In the genomic region with DNA sequence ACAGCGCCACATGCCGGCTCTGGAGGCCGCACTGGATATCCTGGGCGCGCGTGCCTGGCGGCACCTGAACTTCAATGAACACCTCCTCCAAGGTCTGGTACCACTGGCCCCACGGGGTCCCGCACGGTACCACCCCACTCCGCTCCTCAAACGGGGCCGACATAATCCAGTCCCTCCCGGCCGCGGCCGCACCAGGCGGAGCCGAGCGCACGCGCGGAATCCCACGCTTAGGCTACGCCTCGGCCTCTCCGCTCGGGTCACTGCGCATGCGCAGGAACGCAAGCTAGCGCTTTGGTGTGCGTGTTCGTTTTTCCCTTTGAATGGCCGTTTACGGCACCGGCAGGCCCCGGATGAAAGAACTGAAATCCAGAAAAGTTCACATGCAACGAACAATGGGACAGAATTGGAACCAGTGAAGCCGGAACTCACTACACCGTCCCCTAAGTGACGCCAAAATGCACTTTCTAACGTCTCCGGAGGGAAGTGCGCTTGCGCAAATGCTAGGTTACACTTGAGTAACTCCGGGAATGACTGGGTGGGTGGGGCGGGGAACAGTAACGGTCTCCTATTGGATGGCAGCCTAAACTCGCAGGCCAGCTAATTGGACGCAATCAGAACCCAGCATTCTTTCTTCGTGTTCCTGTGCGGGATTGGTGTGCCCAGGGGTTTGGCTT, we compare ENCODE assay signal across 1 cellular context.
TF ChIP-seq lines count a peak whose summit lies in the region.

Gene NUDCD2, minus strand, starts transcription at position 215 of the 674 bp plus-strand sequence. Its CDS starts 52 bp downstream, at position 163.

TF ChIP-seq in HCT116, 20 proteins besides CTCF, POLR2A, EP300 and RAD21 (continued from another document):
- TF ChIP-seq, protein P1, sequence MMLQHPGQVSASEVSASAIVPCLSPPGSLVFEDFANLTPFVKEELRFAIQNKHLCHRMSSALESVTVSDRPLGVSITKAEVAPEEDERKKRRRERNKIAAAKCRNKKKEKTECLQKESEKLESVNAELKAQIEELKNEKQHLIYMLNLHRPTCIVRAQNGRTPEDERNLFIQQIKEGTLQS (IDR thresholded peaks at IDR 0.05): no peak
- TF ChIP-seq JUND (IDR thresholded peaks at IDR 0.05) (no peak), SIN3A (IDR thresholded peaks at IDR 0.05; ENCODE audit: low read depth) (peak; percentile 86), SP1 (IDR thresholded peaks at IDR 0.05; ENCODE audit: low read depth) (peak; percentile 80), ZNF274 (IDR thresholded peaks at IDR 0.05; ENCODE audit: low read depth, low read length) (no peak), FOSL1 (IDR thresholded peaks at IDR 0.05; ENCODE audit: low read depth) (no peak), ZBTB33 (IDR thresholded peaks at IDR 0.05; ENCODE audit: extremely low read depth, insufficient replicate concordance, low read length) (no peak)
